In the genomic region with DNA sequence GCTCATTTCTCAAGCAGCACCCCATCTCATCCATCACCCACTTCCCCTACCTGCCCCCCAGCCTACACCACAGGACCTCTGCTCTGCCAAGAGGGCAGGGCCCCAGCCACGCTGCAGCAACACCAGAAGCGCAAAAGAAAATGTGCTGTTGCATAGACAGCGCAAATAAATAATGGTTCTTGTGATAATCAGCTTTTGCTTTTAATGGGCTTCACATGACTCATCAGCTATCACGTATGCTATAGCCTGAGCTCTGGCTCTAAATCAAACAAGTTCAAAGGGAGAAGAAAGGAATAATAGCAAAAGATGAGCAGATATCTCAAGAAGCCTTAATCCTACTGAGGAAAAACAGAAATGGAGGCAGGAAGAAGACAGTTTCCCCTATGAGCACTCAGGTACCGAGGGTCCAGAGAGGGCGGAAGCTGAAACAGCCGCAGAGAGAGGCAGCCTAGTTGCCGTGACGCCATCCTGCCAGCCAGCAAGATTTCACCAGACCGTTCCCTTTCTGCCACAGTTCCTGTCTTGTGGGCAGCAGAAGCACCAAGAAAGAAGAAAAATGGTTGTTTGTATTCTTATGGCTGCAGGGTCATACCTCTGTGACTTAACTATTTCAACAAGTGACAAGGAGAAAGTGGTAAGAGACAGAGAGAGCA, we compare ENCODE assay signal across 8 cellular contexts. TPM values are rescaled to one million over a fixed set of nuclear protein-coding genes. Genes with fewer than 3 reads are reported as not detected.
DNase-seq lines count a peak whose midpoint lies in the region; ATAC-seq and TF ChIP-seq lines count a peak whose summit lies in the region.

No MANE protein-coding gene starts in this region.

- peak; percentile 90 for ATAC-seq in GM18519 (IDR thresholded peaks at IDR 0.05; ENCODE audit: low FRiP score, unreplicated experiment)
- peak; percentile 94 for ATAC-seq in HG02943 (IDR thresholded peaks at IDR 0.05; ENCODE audit: low read depth, unreplicated experiment)
- ATAC-seq in mucosa of descending colon = peak; percentile 93
- ATAC-seq in upper lobe of left lung (ENCODE audit: low FRiP score in 2 of 2) = peak; percentile 77 to 87

- 52 to 64% methylated on average over 10 of the region's 10 CpGs for WGBS in upper lobe of left lung, 2 donors

- no peak for TF ChIP-seq CTCF in mucosa of descending colon (IDR thresholded peaks at IDR 0.05)
- no peak for TF ChIP-seq CTCF in upper lobe of left lung (IDR thresholded peaks at IDR 0.05)

- H3K9me3 Mint-ChIP-seq in activated naive CD4-positive, alpha-beta T cell treated with anti-CD3 and anti-CD28 coated beads, Interleukin-2, amount 50 U/mL, for 24 hours = no peaks in the 10 kb centered on the region

- no peak for TF ChIP-seq POLR2A in upper lobe of left lung (IDR thresholded peaks at IDR 0.05)

- H3K27me3 ChIP-seq in upper lobe of left lung = no peaks in the 10 kb centered on the region
- H3K27me3 ChIP-seq in SJCRH30 = no peaks in the 10 kb centered on the region

- H3K9me3 ChIP-seq in mucosa of descending colon (no peaks in the 10 kb centered on the region), upper lobe of left lung (no peaks in the 10 kb centered on the region), SJCRH30 (replicated peaks) (no peaks in the 10 kb centered on the region)

- DNase-seq in SIG-M5 treated with dmso at 0.1 percent for 504 hours (lab: John Stamatoyannopoulos, UW; ENCODE audit: unreplicated experiment) (peak; percentile 73), mucosa of descending colon (peak; percentile 51 to 84 (median 60)), upper lobe of left lung (peak; percentile 23 to 84), NCI-H2171 (lab: John Stamatoyannopoulos, UW) (no peak), SJCRH30 (no peak)

- H3K4me1 ChIP-seq in mucosa of descending colon (ENCODE audit: low read depth) = no peaks in the 10 kb centered on the region
- H3K4me1 ChIP-seq in upper lobe of left lung = peaks cover 13 to 30% (median 18%) of the 10 kb centered on the region in 4 donors
- no peaks in the 10 kb centered on the region for H3K4me1 ChIP-seq in SJCRH30

- H3K36me3 ChIP-seq in mucosa of descending colon (ENCODE audit: low read depth) (no peaks in the 10 kb centered on the region), upper lobe of left lung (peaks cover 0 to 21% (median 0%) of the 10 kb centered on the region in 4 donors), SJCRH30 (no peaks in the 10 kb centered on the region)

- intact Hi-C loops in mucosa of descending colon (cut with DNase I, micrococcal nuclease) = no loop called here

- peak overlapping the region; percentile 79 for H3K4me3 Mint-ChIP-seq in activated naive CD4-positive, alpha-beta T cell treated with anti-CD3 and anti-CD28 coated beads, Interleukin-2, amount 50 U/mL, for 24 hours

- peak overlapping the region; percentile 92 for H3K27ac Mint-ChIP-seq in activated naive CD4-positive, alpha-beta T cell treated with anti-CD3 and anti-CD28 coated beads, Interleukin-2, amount 50 U/mL, for 24 hours

- no peaks in the 10 kb centered on the region for H3K27me3 Mint-ChIP-seq in activated naive CD4-positive, alpha-beta T cell treated with anti-CD3 and anti-CD28 coated beads, Interleukin-2, amount 50 U/mL, for 24 hours

- H3K27ac ChIP-seq in upper lobe of left lung (peak overlapping the region; percentile 60 to 78 (median 76)), SJCRH30 (no peak overlapping the region)

- peaks cover 62% of the 10 kb centered on the region for H3K4me1 Mint-ChIP-seq in activated naive CD4-positive, alpha-beta T cell treated with anti-CD3 and anti-CD28 coated beads, Interleukin-2, amount 50 U/mL, for 24 hours

- TF ChIP-seq EP300 in upper lobe of left lung (IDR thresholded peaks at IDR 0.05) = no peak

- H3K36me3 Mint-ChIP-seq in activated naive CD4-positive, alpha-beta T cell treated with anti-CD3 and anti-CD28 coated beads, Interleukin-2, amount 50 U/mL, for 24 hours = peaks cover 14% of the 10 kb centered on the region

- H3K4me3 ChIP-seq in mucosa of descending colon (no peak overlapping the region), upper lobe of left lung (peak overlapping the region in 1 of 4 donors; percentile 7), SJCRH30 (no peak overlapping the region)

RNA-seq across cellular contexts. Expression of gene RAB27A, which starts 22.1 kb away (rescaled TPM):
- total RNA-seq in mucosa of descending colon (10 to 100 TPM; 39.0 to 59.8 (median 56.7) TPM), upper lobe of left lung (10 to 100 TPM; 24.1 to 97.8 (median 62.5) TPM)
- 7.0 and 12.2 TPM in 2 replicates for total RNA-seq in SJCRH30 (2014; rRNA removed; shearing (Covaris generic))

RNA-seq across cellular contexts. Expression of gene PIGBOS1, which starts 51.4 kb away (rescaled TPM):
- total RNA-seq in mucosa of descending colon (10 to 100 TPM in 1 of 3 donors, 1 to 10 TPM in 2; 7.7 to 11.0 (median 9.8) TPM), upper lobe of left lung (10 to 100 TPM in 3 of 6 donors, 1 to 10 TPM in 3; 3.1 to 16.9 (median 10.1) TPM)
- total RNA-seq in SJCRH30 (2014; rRNA removed; shearing (Covaris generic)) = 11.2 and 11.3 TPM in 2 replicates

RNA-seq across cellular contexts. Expression of gene PIGB, which starts 51.5 kb away (rescaled TPM):
- 10 to 100 TPM; 12.8 to 17.9 (median 17.1) TPM for total RNA-seq in mucosa of descending colon
- 10 to 100 TPM in 3 of 6 donors, 1 to 10 TPM in 3; 3.0 to 14.7 (median 9.3) TPM for total RNA-seq in upper lobe of left lung
- total RNA-seq in SJCRH30 (2014; rRNA removed; shearing (Covaris generic)) = 7.3 and 7.6 TPM in 2 replicates

Comparison
In these comparisons a context has a peak if more than half of its experiments do, and no peak if none do; other contexts are left out.
1. DNase-seq: peak in SIG-M5 treated with dmso at 0.1 percent for 504 hours (single experiment), mucosa of descending colon (3 of 3) and upper lobe of left lung (2 of 2); none in NCI-H2171 (single experiment) and SJCRH30 (0 of 2).
2. Peak in every context shown above with its lines, with median percentiles within 50 percentile points of each other: ATAC-seq.